Comparison of ENCODE assay signal across 1 cellular context in the genomic region with DNA sequence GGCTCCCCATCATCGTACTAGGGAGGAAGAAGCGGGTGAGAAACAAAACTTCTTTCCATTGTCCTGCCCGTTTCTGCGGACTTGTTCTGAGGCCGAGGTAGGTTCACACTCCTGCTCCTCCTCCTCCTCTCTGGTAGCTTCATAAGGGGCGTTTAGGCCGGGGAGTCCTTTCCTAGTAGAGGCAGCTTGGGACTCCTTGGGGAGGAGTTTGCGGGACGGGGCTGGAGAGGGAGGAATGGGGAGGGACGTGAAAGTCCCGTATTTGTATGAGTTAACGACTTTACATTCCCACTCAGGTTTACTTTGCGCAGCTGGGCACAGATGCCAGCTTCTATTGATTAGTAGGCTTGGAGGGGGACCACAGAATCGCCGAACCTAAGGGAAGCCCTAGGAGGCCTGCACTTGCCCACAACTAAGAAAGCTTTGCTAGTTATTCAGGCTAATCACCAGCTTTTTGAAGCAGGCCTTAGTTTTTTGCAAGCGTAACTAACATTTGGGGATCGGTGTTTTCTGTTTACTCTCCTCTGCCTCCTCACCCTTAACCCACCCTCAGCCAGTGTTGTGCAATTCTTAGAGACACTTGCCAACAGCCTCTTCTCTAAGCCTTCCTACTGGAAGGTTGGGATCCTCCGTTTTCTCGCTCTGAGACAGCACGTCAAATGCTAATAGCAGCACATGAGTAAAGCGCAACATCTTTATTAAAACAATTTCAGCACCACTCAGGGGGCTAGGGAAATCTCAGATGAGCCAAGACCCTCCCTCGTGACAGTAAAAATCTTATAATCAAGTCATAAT.
TF ChIP-seq lines count a peak whose summit lies in the region.

No MANE protein-coding gene starts in this region.

TF ChIP-seq in SK-N-SH, 30 proteins besides CTCF, POLR2A, EP300 and RAD21 (continued from another document):
- TF ChIP-seq, protein P1, sequence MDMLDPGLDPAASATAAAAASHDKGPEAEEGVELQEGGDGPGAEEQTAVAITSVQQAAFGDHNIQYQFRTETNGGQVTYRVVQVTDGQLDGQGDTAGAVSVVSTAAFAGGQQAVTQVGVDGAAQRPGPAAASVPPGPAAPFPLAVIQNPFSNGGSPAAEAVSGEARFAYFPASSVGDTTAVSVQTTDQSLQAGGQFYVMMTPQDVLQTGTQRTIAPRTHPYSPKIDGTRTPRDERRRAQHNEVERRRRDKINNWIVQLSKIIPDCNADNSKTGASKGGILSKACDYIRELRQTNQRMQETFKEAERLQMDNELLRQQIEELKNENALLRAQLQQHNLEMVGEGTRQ (IDR thresholded peaks at IDR 0.05; ENCODE audit: borderline replicate concordance, low read depth, low read length), result no peak
- TF ChIP-seq, protein P2, sequence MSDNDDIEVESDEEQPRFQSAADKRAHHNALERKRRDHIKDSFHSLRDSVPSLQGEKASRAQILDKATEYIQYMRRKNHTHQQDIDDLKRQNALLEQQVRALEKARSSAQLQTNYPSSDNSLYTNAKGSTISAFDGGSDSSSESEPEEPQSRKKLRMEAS (IDR thresholded peaks at IDR 0.05; ENCODE audit: low read depth), result no peak
- TF ChIP-seq FOXJ3 (CRISPR knock-in tag; IDR thresholded peaks at IDR 0.05), result no peak
- no peak for TF ChIP-seq SMC3 (IDR thresholded peaks at IDR 0.05; ENCODE audit: low read depth, low read length)
- TF ChIP-seq SIN3A (IDR thresholded peaks at IDR 0.05; ENCODE audit: borderline replicate concordance, low read depth, low read length), result no peak
